ENCODE assay signal across 22 cellular contexts in the genomic region with DNA sequence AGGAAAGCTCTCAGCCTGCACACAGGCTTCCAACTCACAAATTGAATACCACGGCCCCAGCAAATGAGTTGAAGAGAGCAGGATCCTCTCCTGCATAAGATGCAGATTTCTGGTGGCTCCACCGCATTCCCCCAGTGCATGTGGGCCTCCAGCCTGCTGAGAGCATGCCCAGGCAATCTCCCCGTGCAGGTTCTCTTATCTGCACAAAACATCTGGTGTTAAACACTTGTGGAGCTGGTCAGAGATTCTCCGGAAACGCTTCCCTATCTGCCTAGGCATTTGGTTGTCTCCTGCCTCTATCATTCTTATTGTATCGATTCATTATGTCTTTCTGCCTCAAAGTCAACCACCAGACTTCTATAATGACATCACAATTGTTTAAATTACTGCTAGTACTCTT.
DNase-seq lines count a peak whose midpoint lies in the region; ATAC-seq, FAIRE-seq and TF ChIP-seq lines count a peak whose summit lies in the region.
"Had no signal": no experiment of that assay in that cellular context is flagged by ENCODE, and none has a peak within 500 bp of the region (broad histone marks: within the 10 kb centered on the region; RNA-seq: fewer than 3 reads in every experiment).

No MANE protein-coding gene starts in this region.

- POLR2A ChIA-PET in K562 (lab: Yijun Ruan, JAX): no interaction called here

- H3K36me3 Mint-ChIP-seq in GM23338 (ENCODE audit: low read depth): peaks cover 4% of the 10 kb centered on the region; the same call in 1 of the 3 replicates
- H3K36me3 Mint-ChIP-seq: activated naive CD4-positive, alpha-beta T cell treated with anti-CD3 and anti-CD28 coated beads, Interleukin-2, amount 50 U/mL, for 24 hours; brain; IgD-negative memory B cell had no signal

- H3K9me2 ChIP-seq in GM23338 (ENCODE audit: insufficient read depth): peaks cover 8% of the 10 kb centered on the region; the same call in 1 of the 2 replicates

- no peak overlapping the region for H3K27ac ChIP-seq in GM23338 (ENCODE audit: low read depth)
- H3K27ac ChIP-seq in K562 (ENCODE audit: extremely low read depth, low read depth, low read length): no peak overlapping the region
- peak overlapping the region; percentile 51 for H3K27ac ChIP-seq in mesodermal cell (ENCODE audit: low read depth, low read length, severe bottlenecking)
- H3K27ac ChIP-seq: heart left ventricle, pancreas, skin epidermis, thyroid gland had no signal

- H3K79me2 ChIP-seq in GM23338 (replicated peaks; ENCODE audit: insufficient read depth) (no peaks in the 10 kb centered on the region), K562 (ENCODE audit: control insufficient read depth, insufficient read depth, low read length) (no peaks in the 10 kb centered on the region)

- H3K4me1 ChIP-seq in GM23338 (ENCODE audit: insufficient read depth): peaks cover 15% of the 10 kb centered on the region
- H3K4me1 ChIP-seq in NT2/D1 (ENCODE audit: insufficient read depth, insufficient read length): no peaks in the 10 kb centered on the region
- H3K4me1 ChIP-seq in K562 (replicated peaks in 1 of 2; ENCODE audit: control insufficient read depth in 2 of 2, insufficient read depth in 2 of 2, low read length in 2 of 2): no peaks in the 10 kb centered on the region
- H3K4me1 ChIP-seq in mesodermal cell (ENCODE audit: control insufficient read depth, insufficient read depth, low read length, poor library complexity, severe bottlenecking): peaks cover 9% of the 10 kb centered on the region
- H3K4me1 ChIP-seq: heart left ventricle, pancreas, thyroid gland had no signal

- peak; percentile 13; the same call in 1 of the 2 replicates for TF ChIP-seq EP300 in K562 (IDR thresholded peaks at IDR 0.05; ENCODE audit: low read length)

- intact Hi-C loops in K562 (cut with micrococcal nuclease): no loop called here

- TF ChIP-seq CTCF in GM23338 (conservative IDR thresholded peaks at IDR 0.05; ENCODE audit: low read depth in 2 of 2): no peak
- TF ChIP-seq CTCF in K562 (IDR thresholded peaks at IDR 0.05 in 2 of 3, conservative IDR thresholded peaks at IDR 0.05 in 1 of 3; ENCODE audit: insufficient read depth in 2 of 3, low read depth in 1 of 3, low read length in 3 of 3): no peak

- H3K36me3 ChIP-seq in GM23338 (ENCODE audit: insufficient read depth): no peaks in the 10 kb centered on the region; the same call in 1 of the 2 replicates
- no peaks in the 10 kb centered on the region for H3K36me3 ChIP-seq in NT2/D1 (ENCODE audit: insufficient read depth, insufficient read length, low read length)
- H3K36me3 ChIP-seq in K562 (ENCODE audit: control insufficient read depth, insufficient read depth, low read length): no peaks in the 10 kb centered on the region
- H3K36me3 ChIP-seq in mesodermal cell (ENCODE audit: control insufficient read depth, insufficient read depth, low read length): no peaks in the 10 kb centered on the region
- H3K36me3 ChIP-seq: heart left ventricle, pancreas, thyroid gland had no signal

- no peak overlapping the region for H3K9ac ChIP-seq in NT2/D1 (ENCODE audit: insufficient read length, low read depth)
- no peak overlapping the region for H3K9ac ChIP-seq in K562 (ENCODE audit: insufficient read depth in 1 of 2, low read depth in 2 of 2, low read length in 2 of 2)

- H3K4me3 ChIP-seq in GM23338: no peak overlapping the region
- no peak overlapping the region for H3K4me3 ChIP-seq in NT2/D1 (ENCODE audit: insufficient read length, low read depth)
- H3K4me3 ChIP-seq in K562: no peak overlapping the region
- no peak overlapping the region for H3K4me3 ChIP-seq in mesodermal cell (ENCODE audit: extremely low read depth, insufficient read depth, low read length, poor library complexity, severe bottlenecking)
- H3K4me3 ChIP-seq: heart left ventricle, pancreas, skin epidermis, thyroid gland had no signal

- no peaks in the 10 kb centered on the region for H4K20me1 ChIP-seq in GM23338 (replicated peaks; ENCODE audit: insufficient read depth)
- no peaks in the 10 kb centered on the region for H4K20me1 ChIP-seq in K562 (replicated peaks; ENCODE audit: control insufficient read depth, insufficient read depth, low read length)

- 2% methylated on average over 6 of the region's 6 CpGs for WGBS in K562 (ENCODE audit: insufficient coverage, low coverage, missing lambda C conversion rate)
- 61 to 80% methylated on average over 1 to 5 of the region's 6 CpGs for WGBS in mesodermal cell (ENCODE audit: insufficient coverage in 2 of 2), 2 experiments

- CTCF ChIA-PET in K562 (lab: Yijun Ruan, JAX; ENCODE audit: low intra/inter-chr PET ratio): no interaction called here

- no peaks in the 10 kb centered on the region for H3K27me3 Mint-ChIP-seq in GM23338 (ENCODE audit: insufficient read depth, low read depth, poor library complexity)
- H3K27me3 Mint-ChIP-seq: activated naive CD4-positive, alpha-beta T cell treated with anti-CD3 and anti-CD28 coated beads, Interleukin-2, amount 50 U/mL, for 24 hours; brain; IgD-negative memory B cell had no signal

- FAIRE-seq in K562 (lab: Jason Lieb, UNC): no peak

- no TSS peak for BruUV-seq in K562 (replicated peaks; lab: Mats Ljungman, UMichigan)

- peak overlapping the region; percentile 91 for H2AFZ ChIP-seq in GM23338
- H2AFZ ChIP-seq in K562 (ENCODE audit: low read depth, low read length): no peak overlapping the region

- peak overlapping the region; percentile 61 for H3K27ac Mint-ChIP-seq in GM23338
- H3K27ac Mint-ChIP-seq: activated naive CD4-positive, alpha-beta T cell treated with anti-CD3 and anti-CD28 coated beads, Interleukin-2, amount 50 U/mL, for 24 hours had no signal

- TF ChIP-seq RAD21 in K562 (CRISPR knock-in tag; conservative IDR thresholded peaks at IDR 0.05 in 1 of 2, IDR thresholded peaks at IDR 0.05 in 1 of 2): no peak

- in situ Hi-C loops in K562 (cut with MboI): no loop called here

- H3K4me2 ChIP-seq in GM23338: no peak overlapping the region
- no peak overlapping the region for H3K4me2 ChIP-seq in K562 (ENCODE audit: insufficient read depth, low read length)

- DNase-seq in GM23338 (ENCODE audit: low spot score) (peak; percentile 40), NT2/D1 (ENCODE audit: low read depth, low spot score) (peak; percentile 13), K562 (ENCODE audit: extremely low read depth in 1 of 4, low spot score in 3 of 4) (peak; percentile 11 to 71 (median 26))
- DNase-seq in activated CD8-positive, alpha-beta memory T cell treated with anti-CD3 and anti-CD28 coated beads, Interleukin-2, amount 50 U/mL, for 48 hours: no peak
- DNase-seq: activated CD4-positive, alpha-beta T cell treated with anti-CD3 and anti-CD28 coated beads, Interleukin-2, amount 50 U/mL, for 1 hour; activated T-cell treated with anti-CD3 and anti-CD28 coated beads, Interleukin-2, amount 50 U/mL, for 1 hour; AML-193; heart left ventricle; NCI-H1105; NCI-H345; SHP77 treated with DMSO at 0.1 percent for 48 hours; T1000; thyroid gland had no signal

- no peak overlapping the region for H3K4me3 Mint-ChIP-seq in GM23338
- H3K4me3 Mint-ChIP-seq: activated naive CD4-positive, alpha-beta T cell treated with anti-CD3 and anti-CD28 coated beads, Interleukin-2, amount 50 U/mL, for 24 hours; brain; IgD-negative memory B cell had no signal

- H3K27me3 ChIP-seq in GM23338 (ENCODE audit: insufficient read depth) (no peaks in the 10 kb centered on the region), NT2/D1 (ENCODE audit: insufficient read depth, insufficient read length) (no peaks in the 10 kb centered on the region), K562 (ENCODE audit: control insufficient read depth in 2 of 2, insufficient read depth in 2 of 2, low read length in 2 of 2) (no peaks in the 10 kb centered on the region)
- H3K27me3 ChIP-seq: heart left ventricle, pancreas, thyroid gland had no signal

- H3K9me1 ChIP-seq in K562 (ENCODE audit: control insufficient read depth, insufficient read depth, low read length): no peaks in the 10 kb centered on the region

- H3K9me3 Mint-ChIP-seq in GM23338: no peaks in the 10 kb centered on the region; the same call in 1 of the 3 replicates
- H3K9me3 Mint-ChIP-seq: activated naive CD4-positive, alpha-beta T cell treated with anti-CD3 and anti-CD28 coated beads, Interleukin-2, amount 50 U/mL, for 24 hours; IgD-negative memory B cell had no signal

- TF ChIP-seq POLR2A in K562 (conservative IDR thresholded peaks at IDR 0.05): no peak

- ATAC-seq in GM23338: peak; percentile 50
- ATAC-seq in K562: peak; percentile 59
- no peak for ATAC-seq in GM18520 (IDR thresholded peaks at IDR 0.05; ENCODE audit: unreplicated experiment)
- no peak for ATAC-seq in GM19395 (IDR thresholded peaks at IDR 0.05; ENCODE audit: unreplicated experiment)
- ATAC-seq in HG02678 (IDR thresholded peaks at IDR 0.05; ENCODE audit: unreplicated experiment): no peak
- ATAC-seq: heart left ventricle, pancreas had no signal

- H3K4me1 Mint-ChIP-seq in GM23338: peaks cover 33% of the 10 kb centered on the region
- H3K4me1 Mint-ChIP-seq: activated naive CD4-positive, alpha-beta T cell treated with anti-CD3 and anti-CD28 coated beads, Interleukin-2, amount 50 U/mL, for 24 hours had no signal

- no peaks in the 10 kb centered on the region for H3F3A ChIP-seq in GM23338 (replicated peaks; ENCODE audit: low read depth)

- H3K9me3 ChIP-seq in NT2/D1 (ENCODE audit: insufficient read depth, low read length): no peaks in the 10 kb centered on the region; the same call in 1 of the 2 replicates
- H3K9me3 ChIP-seq in K562 (replicated peaks; ENCODE audit: control insufficient read depth, insufficient read depth, low read depth, low read length): peaks cover 3% of the 10 kb centered on the region
- H3K9me3 ChIP-seq in mesodermal cell (ENCODE audit: control insufficient read depth, low read length): no peaks in the 10 kb centered on the region
- H3K9me3 ChIP-seq: pancreas, thyroid gland had no signal

TF ChIP-seq in K562, 482 proteins besides CTCF, POLR2A, EP300 and RAD21 (continues in another document):
- TF ChIP-seq ZNF444 (CRISPR knock-in tag; IDR thresholded peaks at IDR 0.05): no peak
- TF ChIP-seq XRCC3 (IDR thresholded peaks at IDR 0.05): no peak
- no peak for TF ChIP-seq FOXJ3 (CRISPR knock-in tag; IDR thresholded peaks at IDR 0.05)
- TF ChIP-seq PCBP1 (IDR thresholded peaks at IDR 0.05; ENCODE audit: low read depth, low read length, poor library complexity, severe bottlenecking): no peak
- TF ChIP-seq BHLHE40 (IDR thresholded peaks at IDR 0.05; ENCODE audit: low read length): 0 out of 2 replicates have a peak, but pooled peaks have one; percentile 35
- TF ChIP-seq ESRRB (CRISPR knock-in tag; IDR thresholded peaks at IDR 0.05; ENCODE audit: borderline replicate concordance): no peak
- peak; percentile 87 for TF ChIP-seq CBFA2T3 (IDR thresholded peaks at IDR 0.05)
- TF ChIP-seq HNRNPUL1 (IDR thresholded peaks at IDR 0.05; ENCODE audit: low read length): no peak
- no peak for TF ChIP-seq FIP1L1 (IDR thresholded peaks at IDR 0.05; ENCODE audit: low read depth, low read length, poor library complexity, severe bottlenecking)
- no peak for TF ChIP-seq ZNF324 (CRISPR knock-in tag; IDR thresholded peaks at IDR 0.05)
- no peak for TF ChIP-seq FOS (IDR thresholded peaks at IDR 0.05; ENCODE audit: extremely low read depth, insufficient read length)
- peak in 1 of 2 experiments; percentile 28; a peak in 2 of 4 replicates for TF ChIP-seq MAZ (CRISPR knock-in tag; conservative IDR thresholded peaks at IDR 0.05 in 1 of 2, IDR thresholded peaks at IDR 0.05 in 1 of 2)
- no peak for TF ChIP-seq POLR2G (IDR thresholded peaks at IDR 0.05; ENCODE audit: low read depth, low read length)

Comparison
In these comparisons a context has a peak if more than half of its experiments do, and no peak if none do; other contexts are left out.
1. ATAC-seq: peak in GM23338 (single experiment) and K562 (single experiment); none in GM18520 (single experiment), GM19395 (single experiment) and HG02678 (single experiment).